Comparison of ENCODE assay signal across 30 cellular contexts in genomic region chr3:178525180-178525704, GRCh38. TPM values are rescaled to one million over a fixed set of nuclear protein-coding genes. Genes with fewer than 3 reads are reported as not detected.
DNase-seq lines count a peak whose midpoint lies in the region; ATAC-seq, FAIRE-seq and TF ChIP-seq lines count a peak whose summit lies in the region.
"Had no signal": no experiment of that assay in that cellular context is flagged by ENCODE, and none has a peak within 500 bp of the region (broad histone marks: within the 10 kb centered on the region; RNA-seq: fewer than 3 reads in every experiment).

No MANE protein-coding gene starts in this region.

- TF ChIP-seq CTCF in H1 (IDR thresholded peaks at IDR 0.05; ENCODE audit: control extremely low read depth in 1 of 3, insufficient read depth in 1 of 3, low read depth in 1 of 3, low read length in 3 of 3) (no peak), esophagus muscularis mucosa (IDR thresholded peaks at IDR 0.05) (no peak)

- H2BK20ac ChIP-seq in H1 (ENCODE audit: low read length), result no peak overlapping the region

- H3K18ac ChIP-seq in H1 (ENCODE audit: extremely low read depth, low read length), result no peak overlapping the region; the same call in 1 of the 2 replicates

- no peaks in the 10 kb centered on the region for H3K79me1 ChIP-seq in H1 (ENCODE audit: low read depth, low read length)

- H3K27ac ChIP-seq in H1 (ENCODE audit: low read depth, low read length), result no peak overlapping the region
- H3K27ac ChIP-seq in esophagus muscularis mucosa (replicated peaks in 1 of 4), result no peak overlapping the region
- H3K27ac ChIP-seq: left ventricle myocardium inferior, VCaP had no signal

- H4K5ac ChIP-seq in H1 (ENCODE audit: insufficient read length, low read depth, low read length), result no peak overlapping the region

- H2BK12ac ChIP-seq in H1 (ENCODE audit: low read depth, low read length), result no peak overlapping the region

- ATAC-seq in HG02759 (IDR thresholded peaks at IDR 0.05; ENCODE audit: unreplicated experiment), result no peak
- ATAC-seq: naive thymus-derived CD4-positive, alpha-beta T cell; stimulated activated memory B cell treated with anti-CD40 and anti-IgM and Interleukin-4, amounts not matched to agents 10 μg/mL and 1 μg/mL and 100 μg/mL, for 72 hours had no signal

- POLR2A ChIA-PET in H1 (lab: Charles Lee; ENCODE audit: partially characterized antibody), result interaction anchor here (1.1 kb wide), 1 partner anchor 12 kb away, joined by 3 read pairs; no protein-coding TSS in a partner anchor

- TF ChIP-seq POLR2A in H1 (IDR thresholded peaks at IDR 0.05; ENCODE audit: control extremely low read depth in 1 of 2, low read depth in 2 of 2, low read length in 2 of 2) (no peak), esophagus muscularis mucosa (IDR thresholded peaks at IDR 0.05; ENCODE audit: low read depth) (no peak)

- H3K36me3 ChIP-seq in H1 (ENCODE audit: control insufficient read depth in 2 of 4, insufficient read depth in 4 of 4, low read length in 3 of 4), result no peaks in the 10 kb centered on the region
- H3K36me3 ChIP-seq in esophagus muscularis mucosa, result no peaks in the 10 kb centered on the region
- H3K36me3 ChIP-seq: HAP-1, left ventricle myocardium inferior had no signal

- no peak overlapping the region for H3K9ac ChIP-seq in H1 (replicated peaks in 1 of 4; ENCODE audit: extremely low read depth in 1 of 4, low read depth in 3 of 4, low read length in 3 of 4)

- H3K79me2 ChIP-seq in H1 (ENCODE audit: control insufficient read depth in 1 of 2, insufficient read depth in 2 of 2, low read length in 2 of 2), result no peaks in the 10 kb centered on the region

- intact Hi-C loops in esophagus muscularis mucosa (cut with DNase I), result no loop called here

- H4K20me1 ChIP-seq in H1 (replicated peaks in 1 of 2; ENCODE audit: control insufficient read depth in 1 of 2, insufficient read depth in 2 of 2, low read length in 2 of 2), result no peaks in the 10 kb centered on the region

- H3K23ac ChIP-seq in H1 (ENCODE audit: insufficient read length), result no peak overlapping the region

- H2AFZ ChIP-seq in H1 (ENCODE audit: low read length), result no peak overlapping the region; the same call in 1 of the 2 replicates

- H2BK5ac ChIP-seq in H1 (ENCODE audit: low read depth, low read length), result no peak overlapping the region

- no peak overlapping the region for H2BK120ac ChIP-seq in H1 (replicated peaks; ENCODE audit: low read depth, low read length)

- FAIRE-seq in H1 (lab: Jason Lieb, UNC), result no peak

- H3K27me3 ChIP-seq in H1 (replicated peaks in 1 of 4; ENCODE audit: control insufficient read depth in 3 of 4, extremely low read depth in 1 of 4, insufficient read depth in 3 of 4, low read length in 3 of 4), result no peaks in the 10 kb centered on the region
- H3K27me3 ChIP-seq in esophagus muscularis mucosa, result no peaks in the 10 kb centered on the region

- no peak for TF ChIP-seq RAD21 in H1 (IDR thresholded peaks at IDR 0.05 in 1 of 2, conservative IDR thresholded peaks at IDR 0.05 in 1 of 2; ENCODE audit: low read depth in 2 of 2, low read length in 2 of 2)

- H4K91ac ChIP-seq in H1 (replicated peaks; ENCODE audit: insufficient read length, low read length), result no peak overlapping the region

- H3K56ac ChIP-seq in H1 (replicated peaks; ENCODE audit: insufficient read length, low read depth, low read length), result no peak overlapping the region

- TF ChIP-seq EP300 in H1 (IDR thresholded peaks at IDR 0.05; ENCODE audit: borderline replicate concordance in 1 of 2, low read depth in 2 of 2, low read length in 2 of 2) (no peak), esophagus muscularis mucosa (IDR thresholded peaks at IDR 0.05) (no peak)

- no peak overlapping the region for H2AK5ac ChIP-seq in H1 (ENCODE audit: low read depth, low read length)

- H3K4me3 ChIP-seq in H1 (ENCODE audit: extremely low read depth in 1 of 4, insufficient read depth in 2 of 4, low read depth in 3 of 4, low read length in 4 of 4) (no peak overlapping the region), esophagus muscularis mucosa (no peak overlapping the region)
- H3K4me3 ChIP-seq: HAP-1, left ventricle myocardium inferior had no signal

- 88% methylated on average over 3 of the region's 3 CpGs; no CpG with 5 or more reads in 1 of the 2 experiments for WGBS in H1 (ENCODE audit: extremely low coverage in 1 of 2, insufficient coverage in 1 of 2, insufficient read length in 1 of 2, insufficient replicate concordance in 2 of 2, low coverage in 1 of 2, low lambda C conversion rate in 2 of 2, missing lambda C conversion rate in 1 of 2), 2 experiments
- WGBS in esophagus muscularis mucosa, result 60% methylated on average over 3 of the region's 3 CpGs

- CTCF ChIA-PET in H1 (lab: Charles Lee; ENCODE audit: partially characterized antibody), result interaction anchor here (0.8 kb wide), 1 partner anchor 208 kb away, joined by 3 read pairs; no protein-coding TSS in a partner anchor

- H3K14ac ChIP-seq in H1 (ENCODE audit: insufficient read length), result no peak overlapping the region

- no peaks in the 10 kb centered on the region for H3K9me3 ChIP-seq in H1 (ENCODE audit: insufficient read depth in 2 of 2, low read depth in 1 of 2, low read length in 1 of 2)
- H3K9me3 ChIP-seq in esophagus muscularis mucosa, result no peaks in the 10 kb centered on the region
- H3K9me3 ChIP-seq: HAP-1, left ventricle myocardium inferior had no signal

- no peak overlapping the region for H2BK15ac ChIP-seq in H1 (ENCODE audit: low read length)

- H3K4ac ChIP-seq in H1 (replicated peaks; ENCODE audit: insufficient read length, low read depth, low read length), result no peak overlapping the region

- H3K23me2 ChIP-seq in H1 (ENCODE audit: low read depth, low read length), result no peaks in the 10 kb centered on the region

- H4K8ac ChIP-seq in H1 (ENCODE audit: extremely low read depth, insufficient read depth, low read length), result no peak overlapping the region

- H3K4me2 ChIP-seq in H1 (ENCODE audit: insufficient read depth in 1 of 2, low read depth in 2 of 2, low read length in 2 of 2), result no peak overlapping the region

- H3K4me1 ChIP-seq in H1 (replicated peaks in 1 of 4; ENCODE audit: control insufficient read depth in 3 of 4, insufficient read depth in 4 of 4, low read length in 3 of 4) (no peaks in the 10 kb centered on the region), esophagus muscularis mucosa (no peaks in the 10 kb centered on the region)

- DNase-seq in GM03348 (ENCODE audit: low spot score) (peak; percentile 8), NCI-H69 (lab: John Stamatoyannopoulos, UW) (peak; percentile 39), H1 (ENCODE audit: low read depth in 1 of 2, low spot score in 2 of 2) (no peak), myocyte (ENCODE audit: low read depth) (peak; percentile 26), cerebellar cortex (ENCODE audit: low spot score) (no peak), esophagus muscularis mucosa (ENCODE audit: extremely low spot score) (no peak), RKO (ENCODE audit: low spot score) (no peak)
- DNase-seq: activated CD4-positive, alpha-beta T cell treated with anti-CD3 and anti-CD28 coated beads, Interleukin-2, amount 10 ng/mL, durations not matched to agents 24 days and 14 days; activated CD8-positive, alpha-beta memory T cell treated with anti-CD3 and anti-CD28 coated beads for 24 hours; activated effector memory CD4-positive, alpha-beta T cell treated with anti-CD3 and anti-CD28 coated beads, Interleukin-2, amount 50 U/mL, for 16 hours; activated naive CD8-positive, alpha-beta T cell treated with anti-CD3 and anti-CD28 coated beads for 36 hours; activated T-cell treated with anti-CD3 and anti-CD28 coated beads, Interleukin-2, amount 50 U/mL, for 24 hours; aorta; left ventricle myocardium inferior; naive thymus-derived CD4-positive, alpha-beta T cell; NCI-H1417 treated with DMSO at 0.1 percent for 48 hours; NCI-H2029 treated with DMSO at 0.1 percent for 48 hours; occipital lobe; SW 1271; trophoblast cell had no signal

TF ChIP-seq in H1, 55 proteins besides CTCF, POLR2A, EP300 and RAD21 (continues in another document):
- no peak for TF ChIP-seq TAF1 (IDR thresholded peaks at IDR 0.05; ENCODE audit: low read depth, low read length)
- TF ChIP-seq ASH2L (IDR thresholded peaks at IDR 0.05; ENCODE audit: low read length), result no peak
- no peak for TF ChIP-seq CEBPB (IDR thresholded peaks at IDR 0.05; ENCODE audit: low read depth, low read length)
- TF ChIP-seq HDAC6 (IDR thresholded peaks at IDR 0.05; ENCODE audit: low read depth, low read length), result no peak
- TF ChIP-seq TAF7 (optimal IDR thresholded peaks at IDR 0.05; ENCODE audit: borderline replicate concordance, low read depth, low read length), result no peak
- TF ChIP-seq BACH1 (IDR thresholded peaks at IDR 0.05; ENCODE audit: low read length), result peak; percentile 71
- TF ChIP-seq, protein P1, sequence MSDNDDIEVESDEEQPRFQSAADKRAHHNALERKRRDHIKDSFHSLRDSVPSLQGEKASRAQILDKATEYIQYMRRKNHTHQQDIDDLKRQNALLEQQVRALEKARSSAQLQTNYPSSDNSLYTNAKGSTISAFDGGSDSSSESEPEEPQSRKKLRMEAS (IDR thresholded peaks at IDR 0.05), result no peak
- TF ChIP-seq GTF2F1 (IDR thresholded peaks at IDR 0.05; ENCODE audit: borderline replicate concordance, low read depth, low read length), result no peak
- TF ChIP-seq PHF8 (conservative IDR thresholded peaks at IDR 0.05; ENCODE audit: low read depth, low read length), result no peak
- TF ChIP-seq KDM5A (IDR thresholded peaks at IDR 0.05; ENCODE audit: low read length), result no peak
- no peak for TF ChIP-seq SP1 (IDR thresholded peaks at IDR 0.05; ENCODE audit: low read depth, low read length)
- no peak for TF ChIP-seq POU5F1 (IDR thresholded peaks at IDR 0.05; ENCODE audit: low read depth, low read length)
- no peak for TF ChIP-seq CHD2 (IDR thresholded peaks at IDR 0.05; ENCODE audit: low read length)
- no peak for TF ChIP-seq E2F6 (IDR thresholded peaks at IDR 0.05)

RNA-seq across cellular contexts. Expression of gene KCNMB2, which starts 11.0 kb away (rescaled TPM):
- not detected in 2 replicates for total RNA-seq in H1 (2021; fragmentation: NEBNext Ultra II Directional; extraction: Animal tissue kit (Norgen Biotek cat#: 25700))
- polyA plus RNA-seq in H1 (2011; rRNA removed), result not detected in 2 replicates
- 0.13 TPM for polyA plus RNA-seq in H1 (2011; cell fraction: cytosol; rRNA removed)
- not detected for polyA plus RNA-seq in H1 (2011; cell fraction: nucleus; rRNA removed)
- polyA plus RNA-seq in H1 (2012, experiment 1 of 2), result 0.20 TPM in 1 of 4 replicates, not detected in the others
- not detected for polyA plus RNA-seq in H1 (2012, experiment 2 of 2)
- polyA plus RNA-seq in H1 (2013, experiment 1 of 2), result 0.12 TPM
- 0.22 TPM for polyA plus RNA-seq in H1 (2013, experiment 2 of 2)
- polyA minus RNA-seq in H1 (2011; rRNA and poly(A)+ RNA removed), result 0.20 and 0.38 TPM in 2 replicates
- polyA minus RNA-seq in H1 (2011; cell fraction: cytosol; rRNA and poly(A)+ RNA removed), result not detected
- not detected for polyA minus RNA-seq in H1 (2011; cell fraction: nucleus; rRNA and poly(A)+ RNA removed)
- total RNA-seq in myocyte (0.36 TPM in 1 of 2 replicates, not detected in the other), esophagus muscularis mucosa (under 1 TPM in 2 of 4 donors, not detected in 2; 0.17 to 0.40 TPM)
- polyA plus RNA-seq in myocyte (2012), result 0.43 TPM
- total RNA-seq: activated CD4-positive, alpha-beta T cell treated with anti-CD3 and anti-CD28 coated beads, Interleukin-2, amount 10 ng/mL, durations not matched to agents 24 days and 14 days; activated naive CD8-positive, alpha-beta T cell treated with anti-CD3 and anti-CD28 coated beads for 36 hours; aorta; dermis microvascular lymphatic vessel endothelial cell; LHCN-M2; mesenteric fat pad; naive thymus-derived CD4-positive, alpha-beta T cell; pulmonary artery endothelial cell; subcutaneous adipose tissue had no signal
- polyA plus RNA-seq: aorta; BJ; naive thymus-derived CD4-positive, alpha-beta T cell had no signal

Comparison
In these comparisons a context has a peak if more than half of its experiments do, and no peak if none do; other contexts are left out.
1. DNase-seq: peak in GM03348 (single experiment), NCI-H69 (single experiment) and myocyte (single experiment); none in H1 (0 of 2), cerebellar cortex (single experiment), esophagus muscularis mucosa (single experiment) and RKO (single experiment).